10 cellular contexts compared by ENCODE assay signal in the genomic region with DNA sequence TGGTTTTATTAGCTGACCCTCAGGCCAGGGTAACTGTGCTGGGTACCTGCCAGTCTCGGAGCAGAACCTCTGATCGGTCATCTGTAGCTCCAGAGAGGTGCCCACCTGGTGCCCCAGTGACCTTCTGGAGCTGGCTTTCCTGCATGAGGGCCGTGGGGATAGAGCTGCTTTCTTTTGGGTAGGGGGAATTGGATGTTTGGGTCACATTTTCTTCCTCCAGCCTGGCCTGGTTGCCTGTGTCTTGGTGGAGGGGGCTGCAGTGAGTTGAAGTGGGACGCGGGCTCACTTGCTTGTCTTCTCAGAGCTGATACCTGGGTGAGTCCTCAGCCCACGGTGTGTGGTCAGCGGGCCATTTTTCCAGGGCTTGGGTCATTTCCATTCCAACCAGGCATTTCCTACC. TPM values are rescaled to one million over a fixed set of nuclear protein-coding genes. Genes with fewer than 3 reads are reported as not detected.
DNase-seq lines count a peak whose midpoint lies in the region; ATAC-seq and TF ChIP-seq lines count a peak whose summit lies in the region.
"Had no signal": no experiment of that assay in that cellular context is flagged by ENCODE, and none has a peak within 500 bp of the region (broad histone marks: within the 10 kb centered on the region; RNA-seq: fewer than 3 reads in every experiment).

No MANE protein-coding gene starts in this region.

- H2AFZ ChIP-seq in H9 (ENCODE audit: low read length) = no peak overlapping the region

- no peaks in the 10 kb centered on the region for H3K79me1 ChIP-seq in H9 (ENCODE audit: insufficient read depth, low read depth, low read length, poor library complexity, severe bottlenecking)

- H3K79me2 ChIP-seq in H9 (ENCODE audit: insufficient read depth, low read length) = peaks cover 5% of the 10 kb centered on the region; the same call in 1 of the 2 replicates

- H3K4me1 Mint-ChIP-seq in H9 = peaks cover 53 to 55% of the 10 kb centered on the region in 2 experiments
- peaks cover 82% of the 10 kb centered on the region for H3K4me1 Mint-ChIP-seq in central memory CD8-positive, alpha-beta T cell

- no peak overlapping the region for H3K56ac ChIP-seq in H9 (ENCODE audit: insufficient read length, low read depth, low read length)

- H3K4me3 ChIP-seq in A673 (ENCODE audit: low read depth, low read length, poor library complexity, severe bottlenecking) = no peak overlapping the region
- no peak overlapping the region for H3K4me3 ChIP-seq in muscle layer of duodenum (ENCODE audit: low read depth in 1 of 2, low read length in 2 of 2)

- POLR2A ChIA-PET in A673 (lab: Charles Lee; ENCODE audit: low non-redundant PET) = no interaction called here

- WGBS in H9 (ENCODE audit: extremely low coverage, insufficient read length, low lambda C conversion rate) = no CpG with 5 or more reads among the region's 7 CpGs

- no peak overlapping the region for H2BK5ac ChIP-seq in H9 (ENCODE audit: insufficient read length, low read length)

- no peak overlapping the region for H3T11ph ChIP-seq in H9 (ENCODE audit: low read length)

- H3K27me3 Mint-ChIP-seq in H9 (ENCODE audit: low read depth) = peaks cover 7% of the 10 kb centered on the region
- no peaks in the 10 kb centered on the region for H3K27me3 Mint-ChIP-seq in central memory CD8-positive, alpha-beta T cell

- no peaks in the 10 kb centered on the region for H4K20me1 ChIP-seq in H9 (ENCODE audit: control insufficient read depth, insufficient read depth, insufficient read length)

- H3K27me3 ChIP-seq in A673 (replicated peaks; ENCODE audit: insufficient read depth, low read depth, low read length, poor library complexity) = no peaks in the 10 kb centered on the region
- no peaks in the 10 kb centered on the region; the same call in 1 of the 2 replicates for H3K27me3 ChIP-seq in H9 (ENCODE audit: insufficient read depth, low read length)
- H3K27me3 ChIP-seq in muscle layer of duodenum (ENCODE audit: low read depth, low read length) = no peaks in the 10 kb centered on the region

- ATAC-seq in central memory CD8-positive, alpha-beta T cell (replicated peaks; ENCODE audit: extremely low read depth, poor library complexity, severe bottlenecking) = no peak
- ATAC-seq in HG03521 (IDR thresholded peaks at IDR 0.05; ENCODE audit: unreplicated experiment) = no peak

- no peak overlapping the region for H2BK15ac ChIP-seq in H9 (ENCODE audit: low read depth, low read length)

- H2AK5ac ChIP-seq in H9 (ENCODE audit: insufficient read length, low read length) = no peak overlapping the region

- CTCF ChIA-PET in A673 (lab: Charles Lee) = interaction anchor here (0.6 kb wide), 1 partner anchor 22 kb away, joined by 10 read pairs; no protein-coding TSS in a partner anchor

- H2BK120ac ChIP-seq in H9 (ENCODE audit: low read depth, low read length, poor library complexity, severe bottlenecking) = no peak overlapping the region

- no peak overlapping the region for H2BK12ac ChIP-seq in H9 (ENCODE audit: insufficient read length, low read depth, low read length)

- no peak overlapping the region for H3K27ac Mint-ChIP-seq in H9
- peak overlapping the region; percentile 79 for H3K27ac Mint-ChIP-seq in central memory CD8-positive, alpha-beta T cell (ENCODE audit: low read depth)

- H3K36me3 ChIP-seq in A673 (ENCODE audit: insufficient read depth, low read length, poor library complexity, severe bottlenecking) (no peaks in the 10 kb centered on the region), muscle layer of duodenum (ENCODE audit: control insufficient read depth in 1 of 2, insufficient read depth in 2 of 2, low read length in 2 of 2) (no peaks in the 10 kb centered on the region)

- H3K36me3 Mint-ChIP-seq in H9 (ENCODE audit: insufficient read depth in 1 of 3, low read depth in 3 of 3) = peaks cover 3 to 9% (median 4%) of the 10 kb centered on the region in 3 experiments; a peak in 5 of 7 replicates
- H3K36me3 Mint-ChIP-seq in central memory CD8-positive, alpha-beta T cell (ENCODE audit: insufficient read depth) = peaks cover 18% of the 10 kb centered on the region

- no peak overlapping the region for H4K91ac ChIP-seq in H9 (ENCODE audit: insufficient read length, low read depth, low read length)

- no peak for TF ChIP-seq CTCF in A673 (conservative IDR thresholded peaks at IDR 0.05; ENCODE audit: low read depth, low read length)
- no peak for TF ChIP-seq CTCF in H9 (conservative IDR thresholded peaks at IDR 0.05)

- H3K27ac ChIP-seq in A673 (ENCODE audit: low read depth, low read length, poor library complexity, severe bottlenecking) = peak overlapping the region; percentile 28
- no peak overlapping the region for H3K27ac ChIP-seq in H9 (ENCODE audit: insufficient read length, low read depth, low read length)
- H3K27ac ChIP-seq in muscle layer of duodenum (ENCODE audit: low read length) = peak overlapping the region; percentile 86

- DNase-seq in A673 (ENCODE audit: low spot score) (no peak), H9 (no peak), GM03348 (ENCODE audit: low spot score) (no peak), posterior vena cava (ENCODE audit: low spot score) (no peak)
- DNase-seq in central memory CD8-positive, alpha-beta T cell (ENCODE audit: low spot score in 2 of 2) = no peak
- no peak for DNase-seq in activated effector memory CD4-positive, alpha-beta T cell treated with anti-CD3 and anti-CD28 coated beads, Interleukin-2, amount 50 U/mL, for 16 hours
- DNase-seq: kidney, T1000 had no signal

- no peak overlapping the region for H4K5ac ChIP-seq in H9 (ENCODE audit: insufficient read length, low read depth, low read length)

- no peak overlapping the region for H2BK20ac ChIP-seq in H9 (ENCODE audit: low read depth, low read length, poor library complexity, severe bottlenecking)

- H3K9me3 ChIP-seq in A673 (ENCODE audit: low read depth, low read length, poor library complexity, severe bottlenecking) = no peaks in the 10 kb centered on the region
- no peaks in the 10 kb centered on the region for H3K9me3 ChIP-seq in H9 (ENCODE audit: control insufficient read depth, low read depth, low read length)
- H3K9me3 ChIP-seq in muscle layer of duodenum (ENCODE audit: control insufficient read depth in 1 of 2, low read length in 2 of 2) = no peaks in the 10 kb centered on the region

- BruUV-seq in A673 (replicated peaks; lab: Mats Ljungman, UMichigan) = no TSS peak

- H3K4me3 Mint-ChIP-seq in H9 = peak overlapping the region; percentile 78 to 89; a peak in 3 of 5 replicates
- H3K4me3 Mint-ChIP-seq in central memory CD8-positive, alpha-beta T cell = peak overlapping the region; percentile 96

- intact Hi-C loops in A673 (cut with micrococcal nuclease; ENCODE audit: unreplicated experiment) (no loop called here), posterior vena cava (cut with DNase I) (loop anchor here (5.0 to 10.0 kb wide), 3 partner anchors 61 to 221 kb away; no protein-coding TSS in a partner anchor)

- H3K4me1 ChIP-seq in A673 (ENCODE audit: insufficient read depth, low read length, poor library complexity, severe bottlenecking) (peaks cover 26% of the 10 kb centered on the region), H9 (ENCODE audit: insufficient read depth, low read length) (peaks cover 6% of the 10 kb centered on the region; the same call in 1 of the 2 replicates), muscle layer of duodenum (ENCODE audit: control insufficient read depth in 1 of 2, insufficient read depth in 2 of 2, low read length in 2 of 2) (peaks cover 17 to 37% of the 10 kb centered on the region in 2 donors)

- no peak overlapping the region for H3K9ac ChIP-seq in H9 (ENCODE audit: extremely low read depth, insufficient read length, low read length)

- H3K4ac ChIP-seq in H9 (ENCODE audit: low read depth, low read length) = no peak overlapping the region

- no peak overlapping the region for H3K4me2 ChIP-seq in H9 (ENCODE audit: insufficient read depth, insufficient read length, low read length)

- H3K9me3 Mint-ChIP-seq in H9 = no peaks in the 10 kb centered on the region; a peak in 1 of 5 replicates
- no peaks in the 10 kb centered on the region for H3K9me3 Mint-ChIP-seq in central memory CD8-positive, alpha-beta T cell

- H3K18ac ChIP-seq in H9 (ENCODE audit: insufficient read length, low read depth, low read length) = no peak overlapping the region

- H3K23me2 ChIP-seq in H9 (ENCODE audit: insufficient read length, low read depth, low read length, poor library complexity, severe bottlenecking) = peaks cover 15% of the 10 kb centered on the region

- H3K14ac ChIP-seq in H9 (ENCODE audit: insufficient read depth, low read length) = no peak overlapping the region

- H4K8ac ChIP-seq in H9 (replicated peaks; ENCODE audit: insufficient read length, low read depth, low read length) = no peak overlapping the region

- H3K23ac ChIP-seq in H9 (ENCODE audit: insufficient read length, low read depth, low read length) = no peak overlapping the region

RNA-seq across cellular contexts. Expression of a gene that starts 2.6 kb away (rescaled TPM):
- 25.2 and 27.3 TPM in 2 replicates for total RNA-seq in A673 (2021)
- total RNA-seq in H9 (2021) = 40.7 and 42.8 TPM in 2 replicates
- 10 to 100 TPM; 11.6 to 13.3 TPM for total RNA-seq in posterior vena cava
